In genomic region chr2:28181801-28182200, GRCh38 we compare ENCODE assay signal across 18 cellular contexts.
"Had no signal": no experiment of that assay in that cellular context is flagged by ENCODE, and none has a peak within 500 bp of the region (broad histone marks: within the 10 kb centered on the region; RNA-seq: fewer than 3 reads in every experiment).

No MANE protein-coding gene starts in this region.

- H3K27ac ChIP-seq: KMS-11 had no signal

- H3K4me3 Mint-ChIP-seq: IgD-negative memory B cell had no signal

- H3K9ac ChIP-seq: KMS-11, SK-N-SH had no signal

- H3K27me3 Mint-ChIP-seq: IgD-negative memory B cell had no signal

- ATAC-seq: K562 had no signal

- H3K4me2 ChIP-seq: KMS-11, SK-N-SH had no signal

- H3K4me1 Mint-ChIP-seq: IgD-negative memory B cell had no signal

- DNase-seq: Kasumi-1, MM.1S, NCI-H1092 treated with DMSO at 0.1 percent for 48 hours, NCI-H1436, NCI-H187, NCI-H2029, NCI-H2081 treated with DMSO at 0.1 percent for 48 hours, NCI-H2171, NCI-H345, NCI-H446 treated with DMSO at 0.1 percent for 48 hours, NCI-H510A treated with DMSO at 0.1 percent for 48 hours, NCI-H526, Right ventricle myocardium superior, RPMI8226, SK-N-SH had no signal

- H3K4me3 ChIP-seq: K562 had no signal
